10 cellular contexts compared by ENCODE assay signal in genomic region chrX:109911046-109911445, GRCh38.
DNase-seq lines count a peak whose midpoint lies in the region; ATAC-seq and TF ChIP-seq lines count a peak whose summit lies in the region.
"Had no signal": no experiment of that assay in that cellular context is flagged by ENCODE, and none has a peak within 500 bp of the region (broad histone marks: within the 10 kb centered on the region; RNA-seq: fewer than 3 reads in every experiment).

No MANE protein-coding gene starts in this region.

- TF ChIP-seq EP300 in SK-N-SH (IDR thresholded peaks at IDR 0.05; ENCODE audit: borderline replicate concordance in 1 of 2, low read depth in 1 of 2, low read length in 1 of 2): no peak

- POLR2A ChIA-PET in SK-N-SH (lab: Yijun Ruan, JAX): no interaction called here

- no peaks in the 10 kb centered on the region; the same call in 1 of the 2 replicates for H3K27me3 ChIP-seq in SK-N-SH (ENCODE audit: insufficient read depth)

- 6% methylated on average over 1 of the region's 1 CpG for WGBS in SK-N-SH (ENCODE audit: low lambda C conversion rate)

- no peaks in the 10 kb centered on the region for H3K4me1 Mint-ChIP-seq in type B pancreatic cell (ENCODE audit: unreplicated experiment)

- H3K79me2 ChIP-seq in SK-N-SH (ENCODE audit: insufficient read depth): no peaks in the 10 kb centered on the region

- peak; percentile 69 for TF ChIP-seq CTCF in SK-N-SH (IDR thresholded peaks at IDR 0.05)
- peak; percentile 54 for TF ChIP-seq CTCF in fibroblast of villous mesenchyme (IDR thresholded peaks at IDR 0.05; ENCODE audit: insufficient read depth, low read depth, low read length)
- peak; percentile 79 for TF ChIP-seq CTCF in type B pancreatic cell (conservative IDR thresholded peaks at IDR 0.05)

- H3K4me3 ChIP-seq in SK-N-SH (ENCODE audit: low read depth in 2 of 2, low read length in 1 of 2) (no peak overlapping the region), fibroblast of villous mesenchyme (ENCODE audit: low read depth, low read length) (no peak overlapping the region)

- H3K36me3 Mint-ChIP-seq in type B pancreatic cell: no peaks in the 10 kb centered on the region

- H2AFZ ChIP-seq in SK-N-SH (ENCODE audit: low read depth): no peak overlapping the region

- H3K9me3 ChIP-seq in SK-N-SH: no peaks in the 10 kb centered on the region

- peak; percentile 65 for TF ChIP-seq RAD21 in SK-N-SH (IDR thresholded peaks at IDR 0.05; ENCODE audit: low read length)

- no peak overlapping the region for H3K9ac ChIP-seq in SK-N-SH

- no peaks in the 10 kb centered on the region for H3K9me2 ChIP-seq in SK-N-SH

- no peaks in the 10 kb centered on the region for H3K4me1 ChIP-seq in SK-N-SH (ENCODE audit: control insufficient read depth in 1 of 2, insufficient read depth in 2 of 2, low read depth in 1 of 2, low read length in 1 of 2)

- no peaks in the 10 kb centered on the region for H3F3A ChIP-seq in SK-N-SH (replicated peaks; ENCODE audit: insufficient read depth)

- no peak overlapping the region for H3K27ac ChIP-seq in SK-N-SH (ENCODE audit: low read depth in 2 of 2, low read length in 1 of 2)

- no peak for ATAC-seq in SK-N-SH treated with all-trans-retinoic acid at 6 μM for 48 hours

- no peaks in the 10 kb centered on the region for H4K20me1 ChIP-seq in SK-N-SH (ENCODE audit: insufficient read depth)

- H3K27me3 Mint-ChIP-seq in type B pancreatic cell: peaks cover 5% of the 10 kb centered on the region
- H3K27me3 Mint-ChIP-seq: CD4-positive, alpha-beta T cell had no signal

- no peak overlapping the region for H3K27ac Mint-ChIP-seq in type B pancreatic cell
- H3K27ac Mint-ChIP-seq: CD4-positive, alpha-beta T cell had no signal

- H3K4me2 ChIP-seq in SK-N-SH: no peak overlapping the region

- DNase-seq in SK-N-SH (peak; percentile 21), RKO (ENCODE audit: low spot score) (peak; percentile 6), fibroblast of villous mesenchyme (ENCODE audit: low read depth) (peak; percentile 3), type B pancreatic cell (ENCODE audit: extremely low spot score, unreplicated experiment) (no peak), occipital lobe (lab: John Stamatoyannopoulos, UW) (no peak), LoVo (ENCODE audit: low spot score) (no peak), NCI-H748 treated with DMSO at 0.1 percent for 48 hours (lab: John Stamatoyannopoulos, UW) (no peak)
- DNase-seq: CD4-positive, alpha-beta T cell; stimulated activated naive CD4-positive, alpha-beta T cell treated with Interleukin-2 at 50 U/mL for 16 hours had no signal

- no peaks in the 10 kb centered on the region for H3K36me3 ChIP-seq in SK-N-SH (replicated peaks in 1 of 2; ENCODE audit: control insufficient read depth in 1 of 2, insufficient read depth in 2 of 2, low read length in 1 of 2)

- H3K9me3 Mint-ChIP-seq in type B pancreatic cell: no peaks in the 10 kb centered on the region
- H3K9me3 Mint-ChIP-seq: CD4-positive, alpha-beta T cell had no signal

- CTCF ChIA-PET in SK-N-SH (lab: Yijun Ruan, JAX): interaction anchor here (0.6 to 4.3 kb wide), 12 partner anchors 11 to 508 kb away, joined by 3 to 35 read pairs (median 5); no protein-coding TSS in a partner anchor

- no peak overlapping the region for H3K4me3 Mint-ChIP-seq in type B pancreatic cell
- H3K4me3 Mint-ChIP-seq: CD4-positive, alpha-beta T cell had no signal

TF ChIP-seq in SK-N-SH, 30 proteins besides CTCF, POLR2A, EP300 and RAD21:
- TF ChIP-seq YY1 (IDR thresholded peaks at IDR 0.05; ENCODE audit: low read depth) (no peak), SMC3 (IDR thresholded peaks at IDR 0.05; ENCODE audit: low read depth, low read length) (peak; percentile 42)
TF ChIP-seq in SK-N-SH: peak in this region for 1.

TF ChIP-seq in SK-N-SH treated with all-trans-retinoic acid at 6 μM for 48 hours, 23 proteins besides CTCF, POLR2A, EP300 and RAD21:
- TF ChIP-seq PPARA (CRISPR knock-in tag; IDR thresholded peaks at IDR 0.05; ENCODE audit: borderline replicate concordance) (no peak), RARB (CRISPR knock-in tag; IDR thresholded peaks at IDR 0.05) (no peak), CSRNP3 (CRISPR knock-in tag; IDR thresholded peaks at IDR 0.05) (no peak), BACH2 (CRISPR knock-in tag; IDR thresholded peaks at IDR 0.05; ENCODE audit: borderline replicate concordance) (no peak)

Comparison
In these comparisons a context has a peak if more than half of its experiments do, and no peak if none do; other contexts are left out.
1. DNase-seq: peak in SK-N-SH (single experiment), RKO (single experiment) and fibroblast of villous mesenchyme (single experiment); none in type B pancreatic cell (single experiment), occipital lobe (single experiment), LoVo (single experiment) and NCI-H748 treated with DMSO at 0.1 percent for 48 hours (single experiment).
2. Peak in every context shown above with its lines, with median percentiles within 50 percentile points of each other: CTCF ChIP-seq.